22 cellular contexts compared by ENCODE assay signal in genomic region chr3:172079326-172079976, GRCh38. TPM values are rescaled to one million over a fixed set of nuclear protein-coding genes. Genes with fewer than 3 reads are reported as not detected.
A peak's percentile ranks its signal among the peaks of the same experiment; 100 is the strongest.
DNase-seq lines count a peak whose midpoint lies in the region; ATAC-seq and TF ChIP-seq lines count a peak whose summit lies in the region.
"Had no signal": no experiment of that assay in that cellular context is flagged by ENCODE, and none has a peak within 500 bp of the region (broad histone marks: within the 10 kb centered on the region; RNA-seq: fewer than 3 reads in every experiment).

No MANE protein-coding gene starts in this region.

- peaks cover 3% of the 10 kb centered on the region for H3K79me1 ChIP-seq in neuronal stem cell (ENCODE audit: low read depth, low read length)

- peaks cover 67% of the 10 kb centered on the region for H3K4me1 Mint-ChIP-seq in nephron

- peaks cover 94% of the 10 kb centered on the region for H3K79me2 ChIP-seq in hepatocyte

- peak overlapping the region in 2 of 3 experiments; percentile 17 to 21 for H3K27ac Mint-ChIP-seq in nephron

- H3K4me1 ChIP-seq in cardiac muscle cell (ENCODE audit: low read depth) (no peaks in the 10 kb centered on the region), hepatocyte (ENCODE audit: insufficient read depth) (peaks cover 10% of the 10 kb centered on the region), subcutaneous abdominal adipose tissue (ENCODE audit: control insufficient read depth in 5 of 5, insufficient read depth in 5 of 5, low read length in 5 of 5) (peaks cover 3 to 45% (median 28%) of the 10 kb centered on the region in 5 donors), neuronal stem cell (ENCODE audit: control insufficient read depth in 2 of 2, insufficient read depth in 1 of 2, low read depth in 1 of 2, low read length in 2 of 2) (peaks cover 5 to 24% of the 10 kb centered on the region in 2 donors), left lung (peaks cover 3 to 66% of the 10 kb centered on the region in 2 donors)

- H3K36me3 Mint-ChIP-seq in nephron (ENCODE audit: low read depth), result peaks cover 34% of the 10 kb centered on the region

- H3K9me3 ChIP-seq in cardiac muscle cell (ENCODE audit: low read depth) (no peaks in the 10 kb centered on the region), hepatocyte (ENCODE audit: low read depth) (no peaks in the 10 kb centered on the region), subcutaneous abdominal adipose tissue (ENCODE audit: control insufficient read depth in 5 of 5, low read length in 5 of 5) (no peaks in the 10 kb centered on the region), neuronal stem cell (replicated peaks in 1 of 2; ENCODE audit: control insufficient read depth in 2 of 2, insufficient read depth in 1 of 2, low read depth in 1 of 2, low read length in 2 of 2) (peaks cover 4 to 14% of the 10 kb centered on the region in 2 donors), left lung (no peaks in the 10 kb centered on the region)

- H3K9me3 Mint-ChIP-seq in nephron, result no peaks in the 10 kb centered on the region
- H3K9me3 Mint-ChIP-seq: CD4-positive, CD25-positive, alpha-beta regulatory T cell; H9 had no signal

- no peak overlapping the region for H2AK5ac ChIP-seq in neuronal stem cell (ENCODE audit: low read depth, low read length)

- H3K4me3 ChIP-seq in cardiac muscle cell (no peak overlapping the region), hepatocyte (no peak overlapping the region), subcutaneous abdominal adipose tissue (ENCODE audit: low read depth in 1 of 5, low read length in 5 of 5) (no peak overlapping the region), neuronal stem cell (ENCODE audit: low read length in 2 of 2) (no peak overlapping the region), left lung (no peak overlapping the region)
- H3K4me3 ChIP-seq: GM12878 had no signal

- intact Hi-C loops in left ventricle myocardium superior (cut with micrococcal nuclease), result no loop called here
- intact Hi-C loops in left lung (cut with DNase I), result no loop called here

- no peak overlapping the region for H4K91ac ChIP-seq in neuronal stem cell (ENCODE audit: low read depth, low read length, poor library complexity)

- H3K27me3 ChIP-seq in cardiac muscle cell (no peaks in the 10 kb centered on the region), hepatocyte (no peaks in the 10 kb centered on the region), subcutaneous abdominal adipose tissue (ENCODE audit: control insufficient read depth in 5 of 5, insufficient read depth in 4 of 5, low read length in 5 of 5) (no peaks in the 10 kb centered on the region), neuronal stem cell (ENCODE audit: control insufficient read depth in 3 of 3, insufficient read depth in 3 of 3, low read depth in 1 of 3, low read length in 3 of 3) (no peaks in the 10 kb centered on the region), left lung (no peaks in the 10 kb centered on the region)

- no peak overlapping the region for H3K23ac ChIP-seq in neuronal stem cell (ENCODE audit: low read depth, low read length, poor library complexity)

- H4K20me1 ChIP-seq in hepatocyte (ENCODE audit: insufficient read depth, poor library complexity, severe bottlenecking), result peaks cover 11% of the 10 kb centered on the region

- H3K27ac ChIP-seq in cardiac muscle cell, result peak overlapping the region; percentile 5
- peak overlapping the region; percentile 6 for H3K27ac ChIP-seq in hepatocyte
- peak overlapping the region; percentile 6 for H3K27ac ChIP-seq in subcutaneous abdominal adipose tissue (ENCODE audit: low read depth, low read length)
- H3K27ac ChIP-seq in neuronal stem cell (replicated peaks; ENCODE audit: low read length), result no peak overlapping the region
- H3K27ac ChIP-seq in left lung, result peak overlapping the region in 1 of 2 donors; percentile 28
- H3K27ac ChIP-seq: 22Rv1, RWPE1 had no signal

- ATAC-seq in left ventricle myocardium superior (no peak), HG03460 (IDR thresholded peaks at IDR 0.05; ENCODE audit: unreplicated experiment) (no peak), left lung (no peak)
- ATAC-seq: GM12878, PC-3 had no signal

- no peak overlapping the region for H2BK5ac ChIP-seq in neuronal stem cell (ENCODE audit: low read length)

- H2BK120ac ChIP-seq in neuronal stem cell (ENCODE audit: low read depth, low read length), result no peak overlapping the region

- H3K36me3 ChIP-seq in cardiac muscle cell (no peaks in the 10 kb centered on the region), hepatocyte (replicated peaks; ENCODE audit: insufficient read depth, low read depth) (no peaks in the 10 kb centered on the region), subcutaneous abdominal adipose tissue (ENCODE audit: control insufficient read depth in 5 of 5, insufficient read depth in 5 of 5, low read length in 5 of 5) (peaks cover 0 to 9% (median 7%) of the 10 kb centered on the region in 5 donors), neuronal stem cell (replicated peaks in 1 of 2; ENCODE audit: control insufficient read depth in 2 of 2, insufficient read depth in 2 of 2, low read length in 2 of 2) (peaks cover 6 to 41% of the 10 kb centered on the region in 2 donors), left lung (peaks cover 0 to 14% of the 10 kb centered on the region in 2 donors)

- H3K4me3 Mint-ChIP-seq in nephron, result no peak overlapping the region
- H3K4me3 Mint-ChIP-seq: CD4-positive, CD25-positive, alpha-beta regulatory T cell; H9 had no signal

- no peak overlapping the region for H3K14ac ChIP-seq in neuronal stem cell (ENCODE audit: low read length)

- no peak for TF ChIP-seq CTCF in cardiac muscle cell (IDR thresholded peaks at IDR 0.05; ENCODE audit: low read depth, low read length)
- TF ChIP-seq CTCF in hepatocyte (IDR thresholded peaks at IDR 0.05; ENCODE audit: poor library complexity), result no peak
- TF ChIP-seq CTCF in nephron (IDR thresholded peaks at IDR 0.05; ENCODE audit: unreplicated experiment in 3 of 3), result no peak
- TF ChIP-seq CTCF in left lung (IDR thresholded peaks at IDR 0.05), result no peak

- no peak overlapping the region for H3K18ac ChIP-seq in neuronal stem cell (ENCODE audit: low read length)

- H2AFZ ChIP-seq in hepatocyte (no peak overlapping the region), neuronal stem cell (ENCODE audit: low read length) (no peak overlapping the region)

- no peaks in the 10 kb centered on the region for H3K27me3 Mint-ChIP-seq in nephron (ENCODE audit: low read depth)
- H3K27me3 Mint-ChIP-seq: CD4-positive, CD25-positive, alpha-beta regulatory T cell had no signal

- H3K4ac ChIP-seq in neuronal stem cell (ENCODE audit: low read length), result no peak overlapping the region

- 84% methylated on average over 3 of the region's 3 CpGs for WGBS in hepatocyte (ENCODE audit: low lambda C conversion rate, missing lambda C conversion rate)
- WGBS in neuronal stem cell (ENCODE audit: extremely low coverage in 2 of 2, insufficient read length in 2 of 2, insufficient replicate concordance in 1 of 2), 2 donors, result no CpG with 5 or more reads among the region's 3 CpGs

- H2BK12ac ChIP-seq in neuronal stem cell (ENCODE audit: low read length), result no peak overlapping the region

- no peak overlapping the region for H4K8ac ChIP-seq in neuronal stem cell (ENCODE audit: low read depth, low read length)

- H3K4me2 ChIP-seq in hepatocyte (no peak overlapping the region), neuronal stem cell (ENCODE audit: insufficient read depth, low read length, poor library complexity, severe bottlenecking) (no peak overlapping the region)

- no peak overlapping the region for H2BK15ac ChIP-seq in neuronal stem cell (ENCODE audit: low read length)

- H3K9ac ChIP-seq in subcutaneous abdominal adipose tissue (ENCODE audit: low read length in 5 of 5) (no peak overlapping the region), neuronal stem cell (ENCODE audit: low read depth, low read length, poor library complexity) (no peak overlapping the region)

- H3K9me2 ChIP-seq in hepatocyte (replicated peaks; ENCODE audit: insufficient read depth), result no peaks in the 10 kb centered on the region

- DNase-seq in cardiac muscle cell (ENCODE audit: low read depth in 1 of 2, low spot score in 1 of 2) (no peak), left ventricle myocardium superior (no peak), hepatocyte (ENCODE audit: low spot score) (no peak), neuronal stem cell (ENCODE audit: low spot score) (no peak), left lung (no peak)
- DNase-seq: CD4-positive, CD25-positive, alpha-beta regulatory T cell; COR-L47; H9; KBM-7; NCI-H1105; NCI-H1694; NCI-H2081 treated with DMSO at 0.1 percent for 48 hours; NCI-H510A; NCI-H774; PC-3; SIG-M5 had no signal

RNA-seq across cellular contexts. Expression of gene FNDC3B, which starts 40.1 kb away (rescaled TPM):
- total RNA-seq in cardiac muscle cell, result 56.8 and 62.3 TPM in 2 replicates
- 52.2 and 55.2 TPM in 2 replicates for polyA plus RNA-seq in cardiac muscle cell
- total RNA-seq in left ventricle myocardium superior, result 64.4 TPM
- 91.9 and 113 TPM in 2 replicates for total RNA-seq in hepatocyte
- polyA plus RNA-seq in hepatocyte, result 61.2 and 66.3 TPM in 2 replicates
- polyA plus RNA-seq in neuronal stem cell (2013, experiment 1 of 2), result 18.4 TPM
- 20.5 TPM for polyA plus RNA-seq in neuronal stem cell (2013, experiment 2 of 2)
- total RNA-seq in left lung, result 100 to 1,000 TPM; 182 to 185 TPM
